Comparison of ENCODE assay signal across 8 cellular contexts in genomic region chr12:12696562-12697383, GRCh38. TPM values are rescaled to one million over a fixed set of nuclear protein-coding genes. Genes with fewer than 3 reads are reported as not detected.
DNase-seq lines count a peak whose midpoint lies in the region; ATAC-seq and TF ChIP-seq lines count a peak whose summit lies in the region.

No MANE protein-coding gene starts in this region.

- no peaks in the 10 kb centered on the region for H3K9me3 Mint-ChIP-seq in nephron
- no peaks in the 10 kb centered on the region for H3K9me3 Mint-ChIP-seq in stimulated activated naive CD8-positive, alpha-beta T cell treated with anti-CD3 and anti-CD28 coated beads, Interleukin-15, Interleukin-2, amounts not matched to agents 100 ng/mL and 50 ng/mL, for 24 hours

- H3K27me3 Mint-ChIP-seq in nephron (ENCODE audit: low read depth): peaks cover 4% of the 10 kb centered on the region
- no peaks in the 10 kb centered on the region for H3K27me3 Mint-ChIP-seq in stimulated activated naive CD8-positive, alpha-beta T cell treated with anti-CD3 and anti-CD28 coated beads, Interleukin-15, Interleukin-2, amounts not matched to agents 100 ng/mL and 50 ng/mL, for 24 hours

- no peaks in the 10 kb centered on the region for H3K36me3 Mint-ChIP-seq in nephron (ENCODE audit: low read depth)
- H3K36me3 Mint-ChIP-seq in stimulated activated naive CD8-positive, alpha-beta T cell treated with anti-CD3 and anti-CD28 coated beads, Interleukin-15, Interleukin-2, amounts not matched to agents 100 ng/mL and 50 ng/mL, for 24 hours (ENCODE audit: low read depth): peaks cover 6% of the 10 kb centered on the region

- H3K4me3 ChIP-seq in Jurkat, Clone E6-1 (ENCODE audit: low read length): peak overlapping the region; percentile 57
- peak overlapping the region; percentile 62 for H3K4me3 ChIP-seq in fibroblast of the aortic adventitia (ENCODE audit: low read depth, low read length)

- ATAC-seq in GM21717 (IDR thresholded peaks at IDR 0.05; ENCODE audit: unreplicated experiment): peak; percentile 53

- peak; percentile 87 for DNase-seq in DMS114 treated with DMSO at 0.1 percent for 48 hours (lab: John Stamatoyannopoulos, UW; ENCODE audit: unreplicated experiment)
- DNase-seq in Jurkat, Clone E6-1 (ENCODE audit: low read depth, low spot score): no peak
- peak; percentile 82 for DNase-seq in RPMI7951 (ENCODE audit: low read depth)
- DNase-seq in activated T-helper 9 cell treated with anti-CD3 and anti-CD28 coated beads, Interleukin-2, amount 50 U/mL, for 16 hours (ENCODE audit: low read depth): peak; percentile 83
- peak; percentile 85 for DNase-seq in fibroblast of the aortic adventitia (ENCODE audit: low read depth)

- H3K4me3 Mint-ChIP-seq in nephron: peak overlapping the region; percentile 87 to 99 (median 92)
- peak overlapping the region; percentile 90 for H3K4me3 Mint-ChIP-seq in stimulated activated naive CD8-positive, alpha-beta T cell treated with anti-CD3 and anti-CD28 coated beads, Interleukin-15, Interleukin-2, amounts not matched to agents 100 ng/mL and 50 ng/mL, for 24 hours

- TF ChIP-seq CTCF in fibroblast of the aortic adventitia (IDR thresholded peaks at IDR 0.05; ENCODE audit: insufficient read depth, low read length) (no peak), nephron (IDR thresholded peaks at IDR 0.05; ENCODE audit: unreplicated experiment in 3 of 3) (no peak)

- H3K27ac Mint-ChIP-seq in nephron: peak overlapping the region; percentile 85 to 99 (median 98)
- H3K27ac Mint-ChIP-seq in stimulated activated naive CD8-positive, alpha-beta T cell treated with anti-CD3 and anti-CD28 coated beads, Interleukin-15, Interleukin-2, amounts not matched to agents 100 ng/mL and 50 ng/mL, for 24 hours: peak overlapping the region; percentile 98

- peaks cover 21% of the 10 kb centered on the region for H3K4me1 Mint-ChIP-seq in nephron
- peaks cover 59% of the 10 kb centered on the region for H3K4me1 Mint-ChIP-seq in stimulated activated naive CD8-positive, alpha-beta T cell treated with anti-CD3 and anti-CD28 coated beads, Interleukin-15, Interleukin-2, amounts not matched to agents 100 ng/mL and 50 ng/mL, for 24 hours (ENCODE audit: low read depth)

RNA-seq across cellular contexts. Expression of gene GPR19, which starts 0.8 kb away (rescaled TPM):
- polyA plus RNA-seq in Jurkat, Clone E6-1 (2012; ENCODE audit: insufficient read depth, insufficient read length): 1.2 TPM
- total RNA-seq in RPMI7951 (2014; rRNA removed; shearing (Covaris generic)): 2.2 and 3.6 TPM in 2 replicates
- total RNA-seq in fibroblast of the aortic adventitia (ENCODE audit: low replicate concordance): 1.2 and 2.4 TPM in 2 replicates

RNA-seq across cellular contexts. Expression of gene CDKN1B, which starts 20.4 kb away (rescaled TPM):
- polyA plus RNA-seq in Jurkat, Clone E6-1 (2012; ENCODE audit: insufficient read depth, insufficient read length): 91.3 TPM
- total RNA-seq in RPMI7951 (2014; rRNA removed; shearing (Covaris generic)): 26.6 and 30.8 TPM in 2 replicates
- total RNA-seq in fibroblast of the aortic adventitia (ENCODE audit: low replicate concordance): 28.4 and 41.2 TPM in 2 replicates
